10 cellular contexts compared by ENCODE assay signal in genomic region chr15:90006217-90007088, GRCh38. TPM values are rescaled to one million over a fixed set of nuclear protein-coding genes. Genes with fewer than 3 reads are reported as not detected.
DNase-seq lines count a peak whose midpoint lies in the region; ATAC-seq and TF ChIP-seq lines count a peak whose summit lies in the region.
"Had no signal": no experiment of that assay in that cellular context is flagged by ENCODE, and none has a peak within 500 bp of the region (broad histone marks: within the 10 kb centered on the region; RNA-seq: fewer than 3 reads in every experiment).

No MANE protein-coding gene starts in this region.

- peaks cover 15% of the 10 kb centered on the region for H3K36me3 Mint-ChIP-seq in activated CD8-positive, alpha-beta T cell treated with anti-CD3 and anti-CD28 coated beads for 36 hours (ENCODE audit: low read depth)
- H3K36me3 Mint-ChIP-seq in activated CD8-positive, alpha-beta T cell treated with anti-CD3 and anti-CD28 coated beads, Interleukin-2, amount 10 ng/mL, durations not matched to agents 7 days and 5 days (ENCODE audit: low read depth): peaks cover 26% of the 10 kb centered on the region

- H3K4me1 ChIP-seq in esophagus squamous epithelium (peaks cover 36 to 76% (median 39%) of the 10 kb centered on the region in 3 donors), skeletal muscle tissue (ENCODE audit: control insufficient read depth in 3 of 3, insufficient read depth in 3 of 3, low read length in 3 of 3) (peaks cover 40 to 57% (median 51%) of the 10 kb centered on the region in 3 donors), BE2C (no peaks in the 10 kb centered on the region; the same call in 1 of the 2 replicates)

- POLR2A ChIA-PET in activated CD8-positive, alpha-beta T cell treated with anti-CD3 and anti-CD28 coated beads for 36 hours (lab: Charles Lee): interaction anchor here (1.1 to 1.2 kb wide), 2 partner anchors 10 to 216 kb away, joined by 3 read pairs; no protein-coding TSS in a partner anchor
- POLR2A ChIA-PET in activated CD8-positive, alpha-beta T cell treated with anti-CD3 and anti-CD28 coated beads, Interleukin-2, amount 10 ng/mL, durations not matched to agents 7 days and 5 days (lab: Charles Lee): no interaction called here

- H3K27ac ChIP-seq in esophagus squamous epithelium: peak overlapping the region; percentile 89 to 97 (median 92)
- H3K27ac ChIP-seq in skeletal muscle tissue (ENCODE audit: low read depth, low read length): no peak overlapping the region
- H3K27ac ChIP-seq: WERI-Rb-1 had no signal

- WGBS in esophagus squamous epithelium, 2 donors: 55 to 97% methylated on average over 1 to 4 of the region's 4 CpGs

- H3K36me3 ChIP-seq in esophagus squamous epithelium: peaks cover 0 to 5% (median 0%) of the 10 kb centered on the region in 3 donors
- H3K36me3 ChIP-seq in skeletal muscle tissue (ENCODE audit: control insufficient read depth in 3 of 3, insufficient read depth in 3 of 3, low read length in 3 of 3): peaks cover 0 to 2% (median 0%) of the 10 kb centered on the region in 3 donors
- H3K36me3 ChIP-seq in H7 (replicated peaks; ENCODE audit: control insufficient read depth, insufficient read depth, low read length): no peaks in the 10 kb centered on the region; the same call in 1 of the 2 replicates
- no peaks in the 10 kb centered on the region for H3K36me3 ChIP-seq in BE2C
- H3K36me3 ChIP-seq: WERI-Rb-1 had no signal

- H3K9me3 ChIP-seq in esophagus squamous epithelium (peaks cover 0 to 5% (median under 1%) of the 10 kb centered on the region in 3 donors), skeletal muscle tissue (ENCODE audit: control insufficient read depth in 3 of 3, low read length in 3 of 3) (peaks cover 0 to 2% (median 0%) of the 10 kb centered on the region in 3 donors), BE2C (no peaks in the 10 kb centered on the region)

- intact Hi-C loops in activated CD8-positive, alpha-beta T cell treated with anti-CD3 and anti-CD28 coated beads for 36 hours (cut with micrococcal nuclease): loop anchor here (10.0 kb wide), 2 partner anchors 58 to 112 kb away; partner anchors contain the start of gene AP3S2
- intact Hi-C loops in esophagus squamous epithelium (cut with DNase I): loop anchor here (10.0 kb wide), 1 partner anchor 68 kb away; no protein-coding TSS in a partner anchor

- H3K4me3 Mint-ChIP-seq in activated CD8-positive, alpha-beta T cell treated with anti-CD3 and anti-CD28 coated beads for 36 hours: no peak overlapping the region
- H3K4me3 Mint-ChIP-seq in activated CD8-positive, alpha-beta T cell treated with anti-CD3 and anti-CD28 coated beads, Interleukin-2, amount 10 ng/mL, durations not matched to agents 7 days and 5 days: no peak overlapping the region

- H3K27me3 ChIP-seq in esophagus squamous epithelium (no peaks in the 10 kb centered on the region), skeletal muscle tissue (ENCODE audit: control insufficient read depth in 3 of 3, insufficient read depth in 3 of 3, low read length in 3 of 3) (no peaks in the 10 kb centered on the region), H7 (ENCODE audit: control insufficient read depth, insufficient read depth, low read length) (peaks cover 2% of the 10 kb centered on the region; the same call in 1 of the 2 replicates), BE2C (no peaks in the 10 kb centered on the region)

- TF ChIP-seq POLR2A in esophagus squamous epithelium (IDR thresholded peaks at IDR 0.05): no peak

- H3K27me3 Mint-ChIP-seq in activated CD8-positive, alpha-beta T cell treated with anti-CD3 and anti-CD28 coated beads for 36 hours: no peaks in the 10 kb centered on the region
- no peaks in the 10 kb centered on the region for H3K27me3 Mint-ChIP-seq in activated CD8-positive, alpha-beta T cell treated with anti-CD3 and anti-CD28 coated beads, Interleukin-2, amount 10 ng/mL, durations not matched to agents 7 days and 5 days (ENCODE audit: low read depth)

- H3K4me3 ChIP-seq in esophagus squamous epithelium (no peak overlapping the region), skeletal muscle tissue (ENCODE audit: low read length in 3 of 3) (peak overlapping the region in 2 of 3 donors; percentile 10 to 47), H7 (ENCODE audit: insufficient read depth, low read depth, low read length) (no peak overlapping the region), BE2C (ENCODE audit: low read depth, low read length) (no peak overlapping the region)

- ATAC-seq in activated CD8-positive, alpha-beta T cell treated with anti-CD3 and anti-CD28 coated beads for 36 hours: peak; percentile 9
- no peak for ATAC-seq in activated CD8-positive, alpha-beta T cell treated with anti-CD3 and anti-CD28 coated beads, Interleukin-2, amount 10 ng/mL, durations not matched to agents 7 days and 5 days

- TF ChIP-seq CTCF in activated CD8-positive, alpha-beta T cell treated with anti-CD3 and anti-CD28 coated beads for 36 hours (IDR thresholded peaks at IDR 0.05): no peak
- TF ChIP-seq CTCF in esophagus squamous epithelium (IDR thresholded peaks at IDR 0.05): no peak
- no peak for TF ChIP-seq CTCF in BE2C (IDR thresholded peaks at IDR 0.05; ENCODE audit: low read depth, low read length)

- peaks cover 1% of the 10 kb centered on the region for H3K9me3 Mint-ChIP-seq in activated CD8-positive, alpha-beta T cell treated with anti-CD3 and anti-CD28 coated beads for 36 hours
- H3K9me3 Mint-ChIP-seq in activated CD8-positive, alpha-beta T cell treated with anti-CD3 and anti-CD28 coated beads, Interleukin-2, amount 10 ng/mL, durations not matched to agents 7 days and 5 days (ENCODE audit: insufficient read depth): peaks cover 3% of the 10 kb centered on the region

- DNase-seq in activated CD8-positive, alpha-beta T cell treated with anti-CD3 and anti-CD28 coated beads for 36 hours: no peak
- DNase-seq in activated CD8-positive, alpha-beta T cell treated with anti-CD3 and anti-CD28 coated beads, Interleukin-2, amount 10 ng/mL, durations not matched to agents 7 days and 5 days: no peak
- DNase-seq in NCI-H69 (lab: John Stamatoyannopoulos, UW): peak; percentile 75
- no peak for DNase-seq in esophagus squamous epithelium (lab: John Stamatoyannopoulos, UW)
- no peak for DNase-seq in NCI-H82 (lab: John Stamatoyannopoulos, UW)
- DNase-seq in H7: no peak
- no peak for DNase-seq in BE2C
- DNase-seq: stimulated activated naive CD4-positive, alpha-beta T cell; WERI-Rb-1 had no signal

- peaks cover 66% of the 10 kb centered on the region for H3K4me1 Mint-ChIP-seq in activated CD8-positive, alpha-beta T cell treated with anti-CD3 and anti-CD28 coated beads for 36 hours (ENCODE audit: low read depth)
- H3K4me1 Mint-ChIP-seq in activated CD8-positive, alpha-beta T cell treated with anti-CD3 and anti-CD28 coated beads, Interleukin-2, amount 10 ng/mL, durations not matched to agents 7 days and 5 days (ENCODE audit: low read depth): peaks cover 64% of the 10 kb centered on the region

- H3K27ac Mint-ChIP-seq in activated CD8-positive, alpha-beta T cell treated with anti-CD3 and anti-CD28 coated beads for 36 hours: no peak overlapping the region
- no peak overlapping the region for H3K27ac Mint-ChIP-seq in activated CD8-positive, alpha-beta T cell treated with anti-CD3 and anti-CD28 coated beads, Interleukin-2, amount 10 ng/mL, durations not matched to agents 7 days and 5 days

- H3K9ac ChIP-seq in skeletal muscle tissue (ENCODE audit: low read depth in 1 of 3, low read length in 3 of 3): peak overlapping the region in 1 of 3 donors; percentile 70

- CTCF ChIA-PET in activated CD8-positive, alpha-beta T cell treated with anti-CD3 and anti-CD28 coated beads for 36 hours (lab: Charles Lee): interaction anchor here (1.1 to 1.9 kb wide), 4 partner anchors 8 to 28 kb away, joined by 3 to 6 read pairs (median 3); no protein-coding TSS in a partner anchor
- CTCF ChIA-PET in activated CD8-positive, alpha-beta T cell treated with anti-CD3 and anti-CD28 coated beads, Interleukin-2, amount 10 ng/mL, durations not matched to agents 7 days and 5 days (lab: Charles Lee): no interaction called here

RNA-seq across cellular contexts. Expression of gene ZNF710, which starts 5.3 kb away (rescaled TPM):
- 10 to 100 TPM; 15.2 to 17.2 TPM for total RNA-seq in activated CD8-positive, alpha-beta T cell treated with anti-CD3 and anti-CD28 coated beads for 36 hours
- 10 to 100 TPM; 22.7 to 24.9 TPM for total RNA-seq in activated CD8-positive, alpha-beta T cell treated with anti-CD3 and anti-CD28 coated beads, Interleukin-2, amount 10 ng/mL, durations not matched to agents 7 days and 5 days
- total RNA-seq in esophagus squamous epithelium (10 to 100 TPM; 15.1 to 27.4 (median 21.4) TPM), skeletal muscle tissue (3.7 TPM)
- total RNA-seq in H7 (2014; rRNA removed; shearing (Covaris generic)): 24.3 and 28.5 TPM in 2 replicates
- 14.6 TPM for polyA plus RNA-seq in BE2C (2012; ENCODE audit: insufficient read depth, insufficient read length, low read depth)

Comparison
In these comparisons a context has a peak if more than half of its experiments do, and no peak if none do; other contexts are left out.
1. H3K4me3 ChIP-seq: peak in skeletal muscle tissue (2 of 3); none in esophagus squamous epithelium (0 of 4), H7 (single experiment) and BE2C (single experiment).